ENCODE assay signal across 2 cellular contexts in genomic region chr9:127123239-127123935, GRCh38.
TF ChIP-seq lines count a peak whose summit lies in the region.

No MANE protein-coding gene starts in this region.

TF ChIP-seq in K562, 482 proteins besides CTCF, POLR2A, EP300 and RAD21:
- TF ChIP-seq USF2 (CRISPR knock-in tag; IDR thresholded peaks at IDR 0.05) = peak; percentile 66
- TF ChIP-seq, protein P1, sequence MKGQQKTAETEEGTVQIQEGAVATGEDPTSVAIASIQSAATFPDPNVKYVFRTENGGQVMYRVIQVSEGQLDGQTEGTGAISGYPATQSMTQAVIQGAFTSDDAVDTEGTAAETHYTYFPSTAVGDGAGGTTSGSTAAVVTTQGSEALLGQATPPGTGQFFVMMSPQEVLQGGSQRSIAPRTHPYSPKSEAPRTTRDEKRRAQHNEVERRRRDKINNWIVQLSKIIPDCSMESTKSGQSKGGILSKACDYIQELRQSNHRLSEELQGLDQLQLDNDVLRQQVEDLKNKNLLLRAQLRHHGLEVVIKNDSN (CRISPR knock-in tag; IDR thresholded peaks at IDR 0.05) = peak; percentile 67
- peak; percentile 41; the same call in 1 of the 2 replicates for TF ChIP-seq RAD51 (IDR thresholded peaks at IDR 0.05; ENCODE audit: borderline replicate concordance, low read depth)
- TF ChIP-seq JUN (IDR thresholded peaks at IDR 0.05; ENCODE audit: borderline replicate concordance, low read depth, low read length) = no peak
- TF ChIP-seq JUN (CRISPR knock-in tag; IDR thresholded peaks at IDR 0.05; ENCODE audit: borderline replicate concordance) = no peak
- no peak for TF ChIP-seq PRMT5 (CRISPR knock-in tag; IDR thresholded peaks at IDR 0.05)
- no peak for TF ChIP-seq TBL1XR1 (IDR thresholded peaks at IDR 0.05; ENCODE audit: low read length in 2 of 2)
- peak; percentile 20; the same call in 1 of the 2 replicates for TF ChIP-seq NFIC (IDR thresholded peaks at IDR 0.05)
- peak; percentile 9; the same call in 1 of the 2 replicates for TF ChIP-seq TFE3 (CRISPR knock-in tag; IDR thresholded peaks at IDR 0.05)

TF ChIP-seq in HepG2, 621 proteins besides CTCF, POLR2A, EP300 and RAD21:
- TF ChIP-seq HOXA7 (CRISPR knock-in tag; IDR thresholded peaks at IDR 0.05) (no peak), ISX (CRISPR knock-in tag; conservative IDR thresholded peaks at IDR 0.05) (no peak), SNAI1 (CRISPR knock-in tag; IDR thresholded peaks at IDR 0.05; ENCODE audit: borderline replicate concordance) (no peak), TOE1 (CRISPR knock-in tag; IDR thresholded peaks at IDR 0.05) (no peak), ZNF660 (CRISPR knock-in tag; IDR thresholded peaks at IDR 0.05; ENCODE audit: borderline replicate concordance, low read depth) (no peak), TARDBP (CRISPR knock-in tag; IDR thresholded peaks at IDR 0.05) (no peak), NFIB (CRISPR knock-in tag; IDR thresholded peaks at IDR 0.05; ENCODE audit: borderline replicate concordance) (0 out of 2 replicates have a peak, but pooled peaks have one; percentile 4), HNRNPH1 (optimal IDR thresholded peaks at IDR 0.05; ENCODE audit: low read depth, low read length) (no peak), ZNF567 (CRISPR knock-in tag; IDR thresholded peaks at IDR 0.05; ENCODE audit: borderline replicate concordance) (no peak), RERE (CRISPR knock-in tag; IDR thresholded peaks at IDR 0.05; ENCODE audit: low read depth) (no peak), SYNCRIP (IDR thresholded peaks at IDR 0.05; ENCODE audit: insufficient read depth, low read depth, low read length) (no peak), FLYWCH1 (CRISPR knock-in tag; IDR thresholded peaks at IDR 0.05) (no peak), FOXP4 (CRISPR knock-in tag; IDR thresholded peaks at IDR 0.05) (no peak), ZNF530 (CRISPR knock-in tag; IDR thresholded peaks at IDR 0.05; ENCODE audit: low read depth) (no peak), USF2 (IDR thresholded peaks at IDR 0.05; ENCODE audit: low read depth, low read length) (0 out of 2 replicates have a peak, but pooled peaks have one; percentile 7), USF2 (CRISPR knock-in tag; IDR thresholded peaks at IDR 0.05; ENCODE audit: borderline replicate concordance) (no peak), HIC2 (CRISPR knock-in tag; IDR thresholded peaks at IDR 0.05; ENCODE audit: low read depth) (0 out of 2 replicates have a peak, but pooled peaks have one; percentile 1), ZNF879 (CRISPR knock-in tag; IDR thresholded peaks at IDR 0.05) (no peak), ZFP36 (IDR thresholded peaks at IDR 0.05; ENCODE audit: borderline replicate concordance, low read depth, low read length, partially characterized antibody) (no peak), ASH2L (IDR thresholded peaks at IDR 0.05; ENCODE audit: insufficient read length, low read depth, low read length) (no peak), NCOA1 (CRISPR knock-in tag; IDR thresholded peaks at IDR 0.05) (no peak)
- TF ChIP-seq, protein P2, sequence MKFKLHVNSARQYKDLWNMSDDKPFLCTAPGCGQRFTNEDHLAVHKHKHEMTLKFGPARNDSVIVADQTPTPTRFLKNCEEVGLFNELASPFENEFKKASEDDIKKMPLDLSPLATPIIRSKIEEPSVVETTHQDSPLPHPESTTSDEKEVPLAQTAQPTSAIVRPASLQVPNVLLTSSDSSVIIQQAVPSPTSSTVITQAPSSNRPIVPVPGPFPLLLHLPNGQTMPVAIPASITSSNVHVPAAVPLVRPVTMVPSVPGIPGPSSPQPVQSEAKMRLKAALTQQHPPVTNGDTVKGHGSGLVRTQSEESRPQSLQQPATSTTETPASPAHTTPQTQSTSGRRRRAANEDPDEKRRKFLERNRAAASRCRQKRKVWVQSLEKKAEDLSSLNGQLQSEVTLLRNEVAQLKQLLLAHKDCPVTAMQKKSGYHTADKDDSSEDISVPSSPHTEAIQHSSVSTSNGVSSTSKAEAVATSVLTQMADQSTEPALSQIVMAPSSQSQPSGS (CRISPR knock-in tag; IDR thresholded peaks at IDR 0.05) = no peak
- TF ChIP-seq, protein P3, sequence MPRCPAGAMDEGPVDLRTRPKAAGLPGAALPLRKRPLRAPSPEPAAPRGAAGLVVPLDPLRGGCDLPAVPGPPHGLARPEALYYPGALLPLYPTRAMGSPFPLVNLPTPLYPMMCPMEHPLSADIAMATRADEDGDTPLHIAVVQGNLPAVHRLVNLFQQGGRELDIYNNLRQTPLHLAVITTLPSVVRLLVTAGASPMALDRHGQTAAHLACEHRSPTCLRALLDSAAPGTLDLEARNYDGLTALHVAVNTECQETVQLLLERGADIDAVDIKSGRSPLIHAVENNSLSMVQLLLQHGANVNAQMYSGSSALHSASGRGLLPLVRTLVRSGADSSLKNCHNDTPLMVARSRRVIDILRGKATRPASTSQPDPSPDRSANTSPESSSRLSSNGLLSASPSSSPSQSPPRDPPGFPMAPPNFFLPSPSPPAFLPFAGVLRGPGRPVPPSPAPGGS (CRISPR knock-in tag; IDR thresholded peaks at IDR 0.05) = no peak
